Comparison of ENCODE assay signal across 22 cellular contexts in genomic region chr4:71261001-71261400, GRCh38.
DNase-seq lines count a peak whose midpoint lies in the region; ATAC-seq and TF ChIP-seq lines count a peak whose summit lies in the region.
"Had no signal": no experiment of that assay in that cellular context is flagged by ENCODE, and none has a peak within 500 bp of the region (broad histone marks: within the 10 kb centered on the region; RNA-seq: fewer than 3 reads in every experiment).

No MANE protein-coding gene starts in this region.

- WGBS in psoas muscle, 3 donors: 42 to 63% (median 45%) methylated on average over 6 of the region's 6 CpGs

- H3K4me1 ChIP-seq in left ventricle myocardium inferior (peaks cover 60% of the 10 kb centered on the region), psoas muscle (peaks cover 21% of the 10 kb centered on the region)
- H3K4me1 ChIP-seq: A549 had no signal

- DNase-seq in G401 (ENCODE audit: low spot score) (peak; percentile 81), caudate nucleus (lab: John Stamatoyannopoulos, UW) (peak in 3 of 61 donors; percentile 16 to 56 (median 28)), left ventricle myocardium inferior (peak; percentile 23), psoas muscle (no peak), AG08395 (ENCODE audit: low spot score) (no peak), NCI-H1436 (lab: John Stamatoyannopoulos, UW) (no peak), foreskin fibroblast (no peak), midbrain (lab: John Stamatoyannopoulos, UW) (no peak)
- DNase-seq: activated CD8-positive, alpha-beta T cell treated with anti-CD3 and anti-CD28 coated beads, Interleukin-2, amount 10 ng/mL, durations not matched to agents 7 days and 5 days; activated gamma-delta T cell; activated T-cell treated with anti-CD3 and anti-CD28 coated beads for 4 hours; H9; kidney; NCI-H1048; NCI-H187; NCI-H2171 treated with DMSO at 0.1 percent for 48 hours; NCI-H526; spleen; stimulated activated CD4-positive, alpha-beta T cell treated with anti-CD3 and anti-CD28 coated beads, Interleukin-2, amount 100 ng/mL, for 48 hours; stimulated activated naive CD4-positive, alpha-beta T cell had no signal

- TF ChIP-seq CTCF in left ventricle myocardium inferior (IDR thresholded peaks at IDR 0.05; ENCODE audit: borderline replicate concordance) (no peak), psoas muscle (IDR thresholded peaks at IDR 0.05) (no peak), foreskin fibroblast (IDR thresholded peaks at IDR 0.05; ENCODE audit: low read depth, low read length) (no peak)

- intact Hi-C loops in left ventricle myocardium inferior (cut with micrococcal nuclease) (no loop called here), psoas muscle (cut with DNase I) (no loop called here)

- peak in 2 of 4 donors; percentile 38 to 50 for ATAC-seq in psoas muscle
- ATAC-seq: A549 had no signal

- no peaks in the 10 kb centered on the region for H3K9me3 ChIP-seq in left ventricle myocardium inferior (replicated peaks)
- no peaks in the 10 kb centered on the region for H3K9me3 ChIP-seq in psoas muscle
- H3K9me3 ChIP-seq: A549, SJSA1, spleen had no signal

- H3K4me3 ChIP-seq in left ventricle myocardium inferior: peak overlapping the region; percentile 29
- H3K4me3 ChIP-seq in psoas muscle: no peak overlapping the region
- H3K4me3 ChIP-seq in foreskin fibroblast (ENCODE audit: low read depth in 1 of 2, low read length in 2 of 2): no peak overlapping the region
- H3K4me3 ChIP-seq: A549, SJSA1, spleen had no signal

- peak overlapping the region; percentile 77 for H3K27ac ChIP-seq in caudate nucleus (ENCODE audit: low read depth, low read length)
- H3K27ac ChIP-seq in left ventricle myocardium inferior (replicated peaks): peak overlapping the region; percentile 88
- H3K27ac ChIP-seq in psoas muscle: peak overlapping the region; percentile 54
- H3K27ac ChIP-seq: A549, SJSA1 had no signal

- in situ Hi-C loops in G401 (cut with HindIII; ENCODE audit: low sequenced_read_pairs): no loop called here

- H3K36me3 ChIP-seq in left ventricle myocardium inferior (no peaks in the 10 kb centered on the region), psoas muscle (ENCODE audit: insufficient read depth in 1 of 2, low read depth in 1 of 2) (no peaks in the 10 kb centered on the region)
- H3K36me3 ChIP-seq: SJSA1, spleen had no signal

- H3K27me3 ChIP-seq in left ventricle myocardium inferior (ENCODE audit: low read depth) (no peaks in the 10 kb centered on the region), psoas muscle (ENCODE audit: insufficient read depth in 3 of 3, low read length in 2 of 3) (no peaks in the 10 kb centered on the region)
- H3K27me3 ChIP-seq: SJSA1, spleen had no signal

Comparison
In these comparisons a context has a peak if more than half of its experiments do, and no peak if none do; other contexts are left out.
1. DNase-seq: peak in G401 (single experiment) and left ventricle myocardium inferior (single experiment); none in psoas muscle (0 of 2), AG08395 (single experiment), NCI-H1436 (single experiment), foreskin fibroblast (0 of 2) and midbrain (single experiment).
2. Peak in every context shown above with its lines, with median percentiles within 50 percentile points of each other: H3K27ac ChIP-seq.